Comparison of ENCODE assay signal across 7 cellular contexts in genomic region chr6:118933855-118934460, GRCh38. TPM values are rescaled to one million over a fixed set of nuclear protein-coding genes. Genes with fewer than 3 reads are reported as not detected.
DNase-seq lines count a peak whose midpoint lies in the region; ATAC-seq lines count a peak whose summit lies in the region.

No MANE protein-coding gene starts in this region.

- H3K79me2 ChIP-seq in mesendoderm (ENCODE audit: control insufficient read depth, insufficient read depth, low read length), result peaks cover 5% of the 10 kb centered on the region

- no peak overlapping the region for H3K18ac ChIP-seq in mesendoderm (ENCODE audit: low read length)

- H3K4me3 ChIP-seq in adipocyte (ENCODE audit: low read length) (peak overlapping the region; percentile 94), mesendoderm (ENCODE audit: low read length) (no peak overlapping the region)

- WGBS in mesendoderm (ENCODE audit: extremely low coverage, insufficient coverage, low lambda C conversion rate), result no CpG with 5 or more reads among the region's 8 CpGs

- H3K56ac ChIP-seq in mesendoderm (ENCODE audit: low read length), result no peak overlapping the region

- H3K4ac ChIP-seq in mesendoderm (ENCODE audit: low read depth, low read length), result no peak overlapping the region

- no peak overlapping the region for H3K23ac ChIP-seq in mesendoderm (ENCODE audit: low read length)

- peak overlapping the region; percentile 28 for H3K4me2 ChIP-seq in mesendoderm (ENCODE audit: low read length)

- H4K5ac ChIP-seq in mesendoderm (ENCODE audit: low read length), result no peak overlapping the region

- H3K9me3 ChIP-seq in adipocyte (ENCODE audit: control insufficient read depth, low read length), result no peaks in the 10 kb centered on the region

- H3K36me3 ChIP-seq in adipocyte (ENCODE audit: control insufficient read depth, insufficient read depth, low read length, severe bottlenecking), result peaks cover 18% of the 10 kb centered on the region
- H3K36me3 ChIP-seq in mesendoderm (ENCODE audit: control insufficient read depth, insufficient read depth, low read length), result no peaks in the 10 kb centered on the region

- no peak overlapping the region for H2BK5ac ChIP-seq in mesendoderm (ENCODE audit: low read length)

- H3K9ac ChIP-seq in adipocyte (ENCODE audit: low read length) (peak overlapping the region; percentile 45), mesendoderm (ENCODE audit: low read length) (no peak overlapping the region)

- no peak overlapping the region for H2BK120ac ChIP-seq in mesendoderm (ENCODE audit: low read depth, low read length)

- H2BK15ac ChIP-seq in mesendoderm (replicated peaks; ENCODE audit: low read depth), result no peak overlapping the region

- DNase-seq in adipocyte (ENCODE audit: low read depth) (no peak), mesendoderm (no peak), anterior cingulate cortex (lab: John Stamatoyannopoulos, UW) (no peak), iPS-NIHi11 (ENCODE audit: low spot score) (no peak), AG08396 (ENCODE audit: low spot score) (no peak)

- no peak overlapping the region for H2AK5ac ChIP-seq in mesendoderm (ENCODE audit: low read length)

- ATAC-seq in GM18870 (IDR thresholded peaks at IDR 0.05; ENCODE audit: unreplicated experiment) (peak; percentile 20), HG02885 (IDR thresholded peaks at IDR 0.05; ENCODE audit: poor library complexity, unreplicated experiment) (peak; percentile 0)

- no peak overlapping the region for H4K8ac ChIP-seq in mesendoderm (ENCODE audit: low read depth, low read length)

- no peaks in the 10 kb centered on the region for H3K79me1 ChIP-seq in mesendoderm (ENCODE audit: low read length)

- no peak overlapping the region for H3K27ac ChIP-seq in mesendoderm (ENCODE audit: low read depth, low read length)

- H3K4me1 ChIP-seq in adipocyte (ENCODE audit: control insufficient read depth, insufficient read depth, low read length) (peaks cover 8% of the 10 kb centered on the region), mesendoderm (ENCODE audit: control insufficient read depth, low read depth, low read length) (no peaks in the 10 kb centered on the region)

- H3K27me3 ChIP-seq in adipocyte (replicated peaks; ENCODE audit: control insufficient read depth, insufficient read depth, low read length) (no peaks in the 10 kb centered on the region), mesendoderm (ENCODE audit: insufficient read depth, low read length, poor library complexity) (no peaks in the 10 kb centered on the region)

RNA-seq across cellular contexts. Expression of gene MCM9, which starts 1.0 kb away (rescaled TPM):
- polyA plus RNA-seq in mesendoderm (2013, experiment 1 of 2), result 4.9 TPM
- polyA plus RNA-seq in mesendoderm (2013, experiment 2 of 2), result 5.0 TPM

RNA-seq across cellular contexts. Expression of gene ASF1A, which starts 40.0 kb away (rescaled TPM):
- polyA plus RNA-seq in mesendoderm (2013, experiment 1 of 2), result 37.3 TPM
- 39.0 TPM for polyA plus RNA-seq in mesendoderm (2013, experiment 2 of 2)
